19 cellular contexts compared by ENCODE assay signal in the genomic region with DNA sequence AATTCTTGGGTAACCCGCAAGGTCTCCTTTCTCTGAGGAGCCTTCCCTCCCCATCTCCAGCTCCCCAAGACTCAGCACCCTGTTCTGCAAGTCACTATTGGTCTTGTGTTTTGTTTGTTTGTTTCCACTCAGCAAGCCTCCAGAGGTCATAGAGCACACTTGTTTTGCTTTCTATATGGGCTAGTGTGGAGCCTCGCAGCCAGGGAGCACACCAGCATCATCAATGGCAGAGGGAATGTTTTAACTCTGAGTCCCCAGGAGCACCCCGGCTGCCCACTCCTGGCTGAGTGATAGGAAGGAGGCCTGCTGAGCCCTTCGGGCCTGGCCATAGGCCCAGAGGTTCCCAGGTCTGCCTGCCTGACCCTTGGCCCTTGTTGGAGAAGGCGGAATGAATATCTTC. TPM values are rescaled to one million over a fixed set of nuclear protein-coding genes. Genes with fewer than 3 reads are reported as not detected.
DNase-seq lines count a peak whose midpoint lies in the region; ATAC-seq and TF ChIP-seq lines count a peak whose summit lies in the region.
"Had no signal": no experiment of that assay in that cellular context is flagged by ENCODE, and none has a peak within 500 bp of the region (broad histone marks: within the 10 kb centered on the region; RNA-seq: fewer than 3 reads in every experiment).

No MANE protein-coding gene starts in this region.

- H3K4me2 ChIP-seq in osteoblast (ENCODE audit: insufficient read depth, low read length) = peak overlapping the region; percentile 71
- no peak overlapping the region for H3K4me2 ChIP-seq in OCI-LY7 (ENCODE audit: low read length)

- intact Hi-C loops in cardiac septum (cut with DNase I) (no loop called here), OCI-LY7 (cut with micrococcal nuclease; ENCODE audit: unreplicated experiment) (no loop called here)
- intact Hi-C loops in activated T-helper 2 cell treated with anti-CD3 and anti-CD28 coated beads, Interferon-gamma antibody, Interleukin-2, Interleukin-4, amounts not matched to agents 10 μg/mL and 5 μg/mL and 100 μg/mL, durations not matched to agents 14 hours and 24 hours and 36 hours (cut with micrococcal nuclease) = no loop called here

- CTCF ChIA-PET in AG04450 (lab: Charles Lee) = interaction anchor here (0.6 kb wide), 1 partner anchor 16 kb away, joined by 3 read pairs; no protein-coding TSS in a partner anchor
- CTCF ChIA-PET in OCI-LY7 (lab: Charles Lee; ENCODE audit: unreplicated experiment) = no interaction called here

- DNase-seq in AG04450 (ENCODE audit: low read depth, low spot score) (no peak), SJSA1 (ENCODE audit: low read depth in 1 of 2, low spot score in 2 of 2) (no peak), cardiac septum (ENCODE audit: low spot score) (peak; percentile 35), osteoblast (ENCODE audit: insufficient read length, low spot score, missing footprints) (no peak), MV-4-11 (lab: John Stamatoyannopoulos, UW) (no peak), OCI-LY7 (ENCODE audit: low spot score) (no peak)
- no peak for DNase-seq in activated T-helper 2 cell treated with anti-CD3 and anti-CD28 coated beads, Interferon-gamma antibody, Interleukin-2, Interleukin-4, amounts not matched to agents 10 μg/mL and 5 μg/mL and 100 μg/mL, durations not matched to agents 14 hours and 24 hours and 36 hours (ENCODE audit: low spot score)
- DNase-seq: amygdala; Caco-2; gastrocnemius medialis; natural killer cell; NCI-H1092; OCI-M1; stimulated activated naive CD8-positive, alpha-beta T cell treated with anti-CD3 and anti-CD28 coated beads, Interleukin-15, amount 100 ng/mL, for 72 hours had no signal

- no peak overlapping the region for H3K4me3 Mint-ChIP-seq in activated T-helper 2 cell treated with anti-CD3 and anti-CD28 coated beads, Interferon-gamma antibody, Interleukin-2, Interleukin-4, amounts not matched to agents 10 μg/mL and 5 μg/mL and 100 μg/mL, durations not matched to agents 14 hours and 24 hours and 36 hours (ENCODE audit: low read depth)
- H3K4me3 Mint-ChIP-seq: natural killer cell; stimulated activated naive CD8-positive, alpha-beta T cell treated with anti-CD3 and anti-CD28 coated beads, Interleukin-15, amount 100 ng/mL, for 72 hours; type B pancreatic cell had no signal

- no peaks in the 10 kb centered on the region for H3K4me1 Mint-ChIP-seq in activated T-helper 2 cell treated with anti-CD3 and anti-CD28 coated beads, Interferon-gamma antibody, Interleukin-2, Interleukin-4, amounts not matched to agents 10 μg/mL and 5 μg/mL and 100 μg/mL, durations not matched to agents 14 hours and 24 hours and 36 hours (ENCODE audit: low read depth)
- H3K4me1 Mint-ChIP-seq: natural killer cell; stimulated activated naive CD8-positive, alpha-beta T cell treated with anti-CD3 and anti-CD28 coated beads, Interleukin-15, amount 100 ng/mL, for 72 hours had no signal

- H3K27me3 Mint-ChIP-seq in activated T-helper 2 cell treated with anti-CD3 and anti-CD28 coated beads, Interferon-gamma antibody, Interleukin-2, Interleukin-4, amounts not matched to agents 10 μg/mL and 5 μg/mL and 100 μg/mL, durations not matched to agents 14 hours and 24 hours and 36 hours (ENCODE audit: low read depth) = no peaks in the 10 kb centered on the region
- H3K27me3 Mint-ChIP-seq: stimulated activated naive CD8-positive, alpha-beta T cell treated with anti-CD3 and anti-CD28 coated beads, Interleukin-15, amount 100 ng/mL, for 72 hours; type B pancreatic cell had no signal

- BruUV-seq in OCI-LY7 (replicated peaks; lab: Mats Ljungman, UMichigan) = no TSS peak

- H3K9me2 ChIP-seq in OCI-LY7 (ENCODE audit: insufficient read depth, low read length) = no peaks in the 10 kb centered on the region

- H3K27ac ChIP-seq in AG04450 (ENCODE audit: low read depth, low read length) = peak overlapping the region; percentile 89
- H3K27ac ChIP-seq in SJSA1 = 0 out of 2 replicates have a peak overlapping the region, but pooled peaks have one; percentile 11
- peak overlapping the region; percentile 95 for H3K27ac ChIP-seq in osteoblast (ENCODE audit: low read depth, low read length)
- no peak overlapping the region for H3K27ac ChIP-seq in OCI-LY7 (ENCODE audit: low read depth, low read length, poor library complexity, severe bottlenecking)

- H3K36me3 ChIP-seq in SJSA1 (peaks cover 7% of the 10 kb centered on the region), osteoblast (ENCODE audit: insufficient read depth, low read length) (no peaks in the 10 kb centered on the region), OCI-LY7 (ENCODE audit: insufficient read depth, low read length) (no peaks in the 10 kb centered on the region)
- H3K36me3 ChIP-seq: colonic mucosa, gastrocnemius medialis had no signal

- H3K27ac Mint-ChIP-seq in activated T-helper 2 cell treated with anti-CD3 and anti-CD28 coated beads, Interferon-gamma antibody, Interleukin-2, Interleukin-4, amounts not matched to agents 10 μg/mL and 5 μg/mL and 100 μg/mL, durations not matched to agents 14 hours and 24 hours and 36 hours = no peak overlapping the region
- H3K27ac Mint-ChIP-seq: natural killer cell, type B pancreatic cell had no signal

- H3K27me3 ChIP-seq in AG04450 (ENCODE audit: control insufficient read depth, insufficient read depth, low read length) (no peaks in the 10 kb centered on the region), SJSA1 (replicated peaks) (no peaks in the 10 kb centered on the region), osteoblast (ENCODE audit: insufficient read depth, low read length) (no peaks in the 10 kb centered on the region)
- H3K27me3 ChIP-seq: colonic mucosa, gastrocnemius medialis had no signal

- no peak for ATAC-seq in GM18502 (IDR thresholded peaks at IDR 0.05; ENCODE audit: poor library complexity, unreplicated experiment)
- ATAC-seq: gastrocnemius medialis; natural killer cell; stimulated activated naive CD8-positive, alpha-beta T cell treated with anti-CD3 and anti-CD28 coated beads, Interleukin-15, amount 100 ng/mL, for 72 hours had no signal

- H3K9me3 ChIP-seq in AG04450 (ENCODE audit: control insufficient read depth, insufficient read depth, low read length) (no peaks in the 10 kb centered on the region; the same call in 1 of the 2 replicates), SJSA1 (replicated peaks) (no peaks in the 10 kb centered on the region), osteoblast (ENCODE audit: low read depth, low read length) (no peaks in the 10 kb centered on the region), OCI-LY7 (ENCODE audit: low read length) (no peaks in the 10 kb centered on the region)
- H3K9me3 ChIP-seq: Caco-2, colonic mucosa, gastrocnemius medialis had no signal

- no peaks in the 10 kb centered on the region for H3K9me3 Mint-ChIP-seq in activated T-helper 2 cell treated with anti-CD3 and anti-CD28 coated beads, Interferon-gamma antibody, Interleukin-2, Interleukin-4, amounts not matched to agents 10 μg/mL and 5 μg/mL and 100 μg/mL, durations not matched to agents 14 hours and 24 hours and 36 hours
- H3K9me3 Mint-ChIP-seq: natural killer cell; stimulated activated naive CD8-positive, alpha-beta T cell treated with anti-CD3 and anti-CD28 coated beads, Interleukin-15, amount 100 ng/mL, for 72 hours; type B pancreatic cell had no signal

- POLR2A ChIA-PET in AG04450 (lab: Yijun Ruan, JAX) = no interaction called here
- POLR2A ChIA-PET in OCI-LY7 (lab: Charles Lee) = no interaction called here

- H3K36me3 Mint-ChIP-seq in activated T-helper 2 cell treated with anti-CD3 and anti-CD28 coated beads, Interferon-gamma antibody, Interleukin-2, Interleukin-4, amounts not matched to agents 10 μg/mL and 5 μg/mL and 100 μg/mL, durations not matched to agents 14 hours and 24 hours and 36 hours (ENCODE audit: low read depth) = no peaks in the 10 kb centered on the region
- H3K36me3 Mint-ChIP-seq: natural killer cell, type B pancreatic cell had no signal

- TF ChIP-seq CTCF in AG04450 (IDR thresholded peaks at IDR 0.05; ENCODE audit: low read depth, low read length) = no peak; the same call in 1 of the 2 replicates
- TF ChIP-seq CTCF in osteoblast (IDR thresholded peaks at IDR 0.05; ENCODE audit: extremely low read depth, low read depth, low read length) = no peak
- no peak for TF ChIP-seq CTCF in OCI-LY7 (conservative IDR thresholded peaks at IDR 0.05; ENCODE audit: low read length)

- H2AFZ ChIP-seq in osteoblast (ENCODE audit: low read length) = no peak overlapping the region
- H2AFZ ChIP-seq in OCI-LY7 (ENCODE audit: low read length) = no peak overlapping the region

- H4K20me1 ChIP-seq in osteoblast (ENCODE audit: insufficient read depth, low read length) = peaks cover 57% of the 10 kb centered on the region
- H4K20me1 ChIP-seq in OCI-LY7 (ENCODE audit: insufficient read depth, low read length) = no peaks in the 10 kb centered on the region

- H3K4me1 ChIP-seq in SJSA1 (replicated peaks) (peaks cover 52% of the 10 kb centered on the region), osteoblast (ENCODE audit: insufficient read depth, low read length) (peaks cover 35% of the 10 kb centered on the region), OCI-LY7 (ENCODE audit: insufficient read depth, low read length, poor library complexity, severe bottlenecking) (no peaks in the 10 kb centered on the region)
- H3K4me1 ChIP-seq: Caco-2, colonic mucosa, gastrocnemius medialis had no signal

- H3K79me2 ChIP-seq in osteoblast (ENCODE audit: insufficient read depth, low read length) (peaks cover 94% of the 10 kb centered on the region), OCI-LY7 (ENCODE audit: insufficient read depth, low read depth, low read length) (no peaks in the 10 kb centered on the region)

- no peak overlapping the region for H3K4me3 ChIP-seq in AG04450 (ENCODE audit: low read depth, low read length)
- H3K4me3 ChIP-seq in SJSA1 = no peak overlapping the region
- no peak overlapping the region for H3K4me3 ChIP-seq in osteoblast (ENCODE audit: insufficient read depth, low read length)
- no peak overlapping the region for H3K4me3 ChIP-seq in OCI-LY7 (ENCODE audit: low read depth, low read length, poor library complexity, severe bottlenecking)
- H3K4me3 ChIP-seq: colonic mucosa, gastrocnemius medialis had no signal

RNA-seq across cellular contexts. Expression of gene GLI2, which starts 36.6 kb away (rescaled TPM):
- polyA plus RNA-seq in AG04450 (2011; rRNA removed) = 5.2 and 8.4 TPM in 2 replicates
- 7.8 and 11.5 TPM in 2 replicates for polyA minus RNA-seq in AG04450 (2011; rRNA and poly(A)+ RNA removed)
- 8.8 and 20.0 TPM in 2 replicates for total RNA-seq in SJSA1 (2014; rRNA removed; shearing (Covaris generic))
- total RNA-seq in cardiac septum (1.8 TPM), osteoblast (3.8 and 10.1 TPM in 2 replicates), OCI-LY7 (2022) (not detected in 2 replicates)
- total RNA-seq in activated T-helper 2 cell treated with anti-CD3 and anti-CD28 coated beads, Interferon-gamma antibody, Interleukin-2, Interleukin-4, amounts not matched to agents 10 μg/mL and 5 μg/mL and 100 μg/mL, durations not matched to agents 14 hours and 24 hours and 36 hours = 0.07 TPM in 1 of 2 replicates, not detected in the other
- not detected in 2 replicates for total RNA-seq in OCI-LY7 (2014; rRNA removed; shearing (Covaris generic))
- total RNA-seq: lung microvascular endothelial cell, natural killer cell had no signal
- polyA plus RNA-seq: endothelial cell of umbilical vein had no signal
